Comparison of ENCODE assay signal across 8 cellular contexts in genomic region chr6:143060354-143060805, GRCh38. TPM values are rescaled to one million over a fixed set of nuclear protein-coding genes. Genes with fewer than 3 reads are reported as not detected.
DNase-seq lines count a peak whose midpoint lies in the region; ATAC-seq and TF ChIP-seq lines count a peak whose summit lies in the region.

No MANE protein-coding gene starts in this region.

- peak; percentile 75 for ATAC-seq in GM19395 (IDR thresholded peaks at IDR 0.05; ENCODE audit: unreplicated experiment)
- peak; percentile 71 for ATAC-seq in HG03521 (IDR thresholded peaks at IDR 0.05; ENCODE audit: unreplicated experiment)
- peak; percentile 69 for ATAC-seq in stimulated activated naive CD8-positive, alpha-beta T cell treated with anti-CD3 and anti-CD28 coated beads, Interleukin-15, Interleukin-2, amounts not matched to agents 100 U/mL and 50 U/mL, for 24 hours

- peak overlapping the region; percentile 86 to 99 (median 95) for H3K27ac ChIP-seq in Peyer's patch

- H3K27ac Mint-ChIP-seq in activated T-helper 2 cell treated with anti-CD3 and anti-CD28 coated beads, Interferon-gamma antibody, Interleukin-2, Interleukin-4, amounts not matched to agents 10 μg/mL and 5 μg/mL and 100 μg/mL, durations not matched to agents 14 hours and 24 hours and 36 hours, result peak overlapping the region; percentile 81
- H3K27ac Mint-ChIP-seq in nephron, result peak overlapping the region; percentile 64 to 96 (median 95)

- no peaks in the 10 kb centered on the region for H3K27me3 ChIP-seq in Peyer's patch

- no peaks in the 10 kb centered on the region for H3K27me3 Mint-ChIP-seq in activated T-helper 2 cell treated with anti-CD3 and anti-CD28 coated beads, Interferon-gamma antibody, Interleukin-2, Interleukin-4, amounts not matched to agents 10 μg/mL and 5 μg/mL and 100 μg/mL, durations not matched to agents 14 hours and 24 hours and 36 hours (ENCODE audit: low read depth)
- no peaks in the 10 kb centered on the region for H3K27me3 Mint-ChIP-seq in nephron (ENCODE audit: low read depth)

- H3K4me1 ChIP-seq in Peyer's patch, result peaks cover 0 to 28% (median 4%) of the 10 kb centered on the region in 4 donors

- H3K4me1 Mint-ChIP-seq in activated T-helper 2 cell treated with anti-CD3 and anti-CD28 coated beads, Interferon-gamma antibody, Interleukin-2, Interleukin-4, amounts not matched to agents 10 μg/mL and 5 μg/mL and 100 μg/mL, durations not matched to agents 14 hours and 24 hours and 36 hours (ENCODE audit: low read depth), result peaks cover 16% of the 10 kb centered on the region
- peaks cover 28% of the 10 kb centered on the region for H3K4me1 Mint-ChIP-seq in nephron

- H3K4me3 ChIP-seq in Peyer's patch (peak overlapping the region; percentile 79 to 97 (median 84)), fibroblast of pulmonary artery (replicated peaks; ENCODE audit: low read depth, low read length) (peak overlapping the region; percentile 69)

- peak; percentile 81 for DNase-seq in COLO668 (lab: John Stamatoyannopoulos, UW; ENCODE audit: unreplicated experiment)
- DNase-seq in Peyer's patch, result peak; percentile 84 to 92 (median 84)
- DNase-seq in activated T-helper 2 cell treated with anti-CD3 and anti-CD28 coated beads, Interferon-gamma antibody, Interleukin-2, Interleukin-4, amounts not matched to agents 10 μg/mL and 5 μg/mL and 100 μg/mL, durations not matched to agents 14 hours and 24 hours and 36 hours (ENCODE audit: low spot score), result peak; percentile 64
- DNase-seq in fibroblast of pulmonary artery (ENCODE audit: low read depth), result peak; percentile 83
- peak; percentile 78 for DNase-seq in stimulated activated naive CD8-positive, alpha-beta T cell treated with anti-CD3 and anti-CD28 coated beads, Interleukin-15, Interleukin-2, amounts not matched to agents 100 U/mL and 50 U/mL, for 24 hours

- intact Hi-C loops in activated T-helper 2 cell treated with anti-CD3 and anti-CD28 coated beads, Interferon-gamma antibody, Interleukin-2, Interleukin-4, amounts not matched to agents 10 μg/mL and 5 μg/mL and 100 μg/mL, durations not matched to agents 14 hours and 24 hours and 36 hours (cut with micrococcal nuclease), result loop anchor here (5.0 kb wide), 1 partner anchor 382 kb away; no protein-coding TSS in a partner anchor

- no peaks in the 10 kb centered on the region for H3K36me3 ChIP-seq in Peyer's patch

- TF ChIP-seq CTCF in Peyer's patch (IDR thresholded peaks at IDR 0.05), result peak in 4 of 6 experiments; percentile 5 to 14 (median 8)
- TF ChIP-seq CTCF in fibroblast of pulmonary artery (IDR thresholded peaks at IDR 0.05; ENCODE audit: low read length, missing control alignments), result no peak
- peak in 2 of 3 experiments; percentile 8 to 25 for TF ChIP-seq CTCF in nephron (IDR thresholded peaks at IDR 0.05; ENCODE audit: unreplicated experiment in 3 of 3)

- no peaks in the 10 kb centered on the region for H3K9me3 ChIP-seq in Peyer's patch

- H3K9me3 Mint-ChIP-seq in activated T-helper 2 cell treated with anti-CD3 and anti-CD28 coated beads, Interferon-gamma antibody, Interleukin-2, Interleukin-4, amounts not matched to agents 10 μg/mL and 5 μg/mL and 100 μg/mL, durations not matched to agents 14 hours and 24 hours and 36 hours, result no peaks in the 10 kb centered on the region
- no peaks in the 10 kb centered on the region for H3K9me3 Mint-ChIP-seq in nephron

- TF ChIP-seq POLR2A in Peyer's patch (IDR thresholded peaks at IDR 0.05), result peak; percentile 54 to 73

- H3K4me3 Mint-ChIP-seq in activated T-helper 2 cell treated with anti-CD3 and anti-CD28 coated beads, Interferon-gamma antibody, Interleukin-2, Interleukin-4, amounts not matched to agents 10 μg/mL and 5 μg/mL and 100 μg/mL, durations not matched to agents 14 hours and 24 hours and 36 hours (ENCODE audit: low read depth), result peak overlapping the region; percentile 86
- H3K4me3 Mint-ChIP-seq in nephron, result peak overlapping the region; percentile 93 to 97 (median 94)

- no peaks in the 10 kb centered on the region for H3K36me3 Mint-ChIP-seq in activated T-helper 2 cell treated with anti-CD3 and anti-CD28 coated beads, Interferon-gamma antibody, Interleukin-2, Interleukin-4, amounts not matched to agents 10 μg/mL and 5 μg/mL and 100 μg/mL, durations not matched to agents 14 hours and 24 hours and 36 hours (ENCODE audit: low read depth)
- H3K36me3 Mint-ChIP-seq in nephron (ENCODE audit: low read depth), result no peaks in the 10 kb centered on the region

RNA-seq across cellular contexts. Expression of gene AIG1, which starts 0.3 kb away (rescaled TPM):
- 100 to 1,000 TPM in 1 of 4 donors, 10 to 100 TPM in 2, 1 to 10 TPM in 1; 9.1 to 133 (median 84.9) TPM for total RNA-seq in Peyer's patch
- total RNA-seq in activated T-helper 2 cell treated with anti-CD3 and anti-CD28 coated beads, Interferon-gamma antibody, Interleukin-2, Interleukin-4, amounts not matched to agents 10 μg/mL and 5 μg/mL and 100 μg/mL, durations not matched to agents 14 hours and 24 hours and 36 hours, result 2.3 and 2.4 TPM in 2 replicates

Comparison
In these comparisons a context has a peak if more than half of its experiments do, and no peak if none do; other contexts are left out.
1. Peak in every context shown above with its lines: DNase-seq, ATAC-seq, H3K4me3 ChIP-seq and H3K27ac ChIP-seq.